24 cellular contexts compared by ENCODE assay signal in genomic region chr12:95989504-95990123, GRCh38. TPM values are rescaled to one million over a fixed set of nuclear protein-coding genes. Genes with fewer than 3 reads are reported as not detected.
"Had no signal": no experiment of that assay in that cellular context is flagged by ENCODE, and none has a peak within 500 bp of the region (broad histone marks: within the 10 kb centered on the region; RNA-seq: fewer than 3 reads in every experiment).

No MANE protein-coding gene starts in this region.

- ATAC-seq: left colon; left ventricle myocardium superior; naive thymus-derived CD8-positive, alpha-beta T cell; stimulated activated naive B cell treated with anti-CD40 and anti-IgM and Interleukin-4, amounts not matched to agents 10 μg/mL and 1 μg/mL and 100 μg/mL, for 72 hours; stimulated activated naive CD8-positive, alpha-beta T cell treated with anti-CD3 and anti-CD28 coated beads, Interleukin-15, amount 100 ng/mL, for 72 hours had no signal

- H3K9me3 ChIP-seq: sigmoid colon, testis, tibial nerve had no signal

- H3K36me3 ChIP-seq: sigmoid colon, tibial nerve had no signal

- H3K4me1 ChIP-seq: testis, tibial nerve had no signal

- H3K4me3 ChIP-seq: coronary artery, sigmoid colon, skin epidermis, testis, tibial nerve had no signal

- H3K27ac ChIP-seq: coronary artery, sigmoid colon, skin epidermis, testis, tibial nerve had no signal

- H3K27me3 ChIP-seq: sigmoid colon, testis, tibial nerve had no signal

- DNase-seq: effector CD8-positive, alpha-beta T cell; left colon; left ventricle myocardium superior; mesendoderm; naive thymus-derived CD8-positive, alpha-beta T cell; posterior cingulate gyrus; sigmoid colon; stimulated activated CD4-positive, alpha-beta T cell treated with anti-CD3 and anti-CD28 coated beads, Interleukin-2, amount 100 ng/mL, for 24 hours; stimulated activated CD4-positive, alpha-beta T cell treated with anti-CD3 and anti-CD28 coated beads, Interleukin-4, amount 100 ng/mL, for 4 hours; stimulated activated naive B cell treated with anti-CD40 and anti-IgM and Interleukin-4, amounts not matched to agents 10 μg/mL and 1 μg/mL and 100 μg/mL, for 72 hours; stimulated activated naive CD8-positive, alpha-beta T cell treated with anti-CD3 and anti-CD28 coated beads, Interleukin-15, amount 100 ng/mL, for 72 hours; testis had no signal

RNA-seq across cellular contexts. Expression of gene AMDHD1, which starts 46.5 kb away (rescaled TPM):
- total RNA-seq: lung microvascular endothelial cell, osteocyte had no signal

RNA-seq across cellular contexts. Expression of gene CCDC38, which starts 47.2 kb away (rescaled TPM):
- total RNA-seq: chondrocyte, dermis microvascular lymphatic vessel endothelial cell, kidney epithelial cell, left colon, lung microvascular endothelial cell, mononuclear cell, osteocyte, pulmonary artery endothelial cell, sigmoid colon, subcutaneous adipose tissue, tibial nerve, ureter had no signal
